ENCODE assay signal across 22 cellular contexts in the genomic region with DNA sequence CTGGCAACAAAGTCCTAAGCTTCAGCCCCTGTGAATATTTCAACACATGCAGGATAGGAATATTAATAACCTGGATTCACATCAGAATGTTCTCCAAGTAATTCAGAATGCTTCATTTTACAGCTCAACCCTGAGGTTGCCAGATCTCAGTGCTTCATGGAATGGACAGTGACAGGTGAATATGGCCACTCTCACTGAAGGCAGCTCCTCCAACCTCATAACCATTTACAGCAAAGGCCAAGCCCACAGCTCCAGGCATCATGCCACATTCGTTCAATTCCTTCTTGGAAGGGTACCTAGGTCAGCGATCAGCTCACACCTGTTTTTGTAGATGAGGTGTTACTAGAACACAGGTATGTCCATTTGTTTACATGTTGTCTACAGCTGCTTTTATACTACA. TPM values are rescaled to one million over a fixed set of nuclear protein-coding genes. Genes with fewer than 3 reads are reported as not detected.
"Had no signal": no experiment of that assay in that cellular context is flagged by ENCODE, and none has a peak within 500 bp of the region (broad histone marks: within the 10 kb centered on the region; RNA-seq: fewer than 3 reads in every experiment).

No MANE protein-coding gene starts in this region.

- ATAC-seq: activated CD8-positive, alpha-beta T cell treated with anti-CD3 and anti-CD28 coated beads, Interleukin-2, amount 10 ng/mL, durations not matched to agents 7 days and 5 days; activated naive CD8-positive, alpha-beta T cell treated with anti-CD3 and anti-CD28 coated beads, Interleukin-2, amount 50 U/mL, for 24 hours; stimulated activated naive CD8-positive, alpha-beta T cell treated with anti-CD3 and anti-CD28 coated beads, Interleukin-15, Interleukin-2, amounts not matched to agents 100 U/mL and 50 U/mL, for 24 hours had no signal

- H3K4me3 Mint-ChIP-seq: activated CD4-positive, alpha-beta T cell treated with anti-CD3 and anti-CD28 coated beads, Interleukin-2, amount 10 ng/mL, durations not matched to agents 24 days and 14 days; activated CD8-positive, alpha-beta T cell treated with anti-CD3 and anti-CD28 coated beads, Interleukin-2, amount 10 ng/mL, durations not matched to agents 7 days and 5 days; activated naive CD4-positive, alpha-beta T cell treated with anti-CD3 and anti-CD28 coated beads, Interleukin-2, amount 10 ng/mL, durations not matched to agents 7 days and 5 days; activated naive CD8-positive, alpha-beta T cell treated with anti-CD3 and anti-CD28 coated beads, Interleukin-2, amount 50 U/mL, for 24 hours; activated T-cell treated with anti-CD3 and anti-CD28 coated beads, Interleukin-2, amount 50 U/mL, for 24 hours; brain; central memory CD8-positive, alpha-beta T cell; immature natural killer cell; naive B cell had no signal

- H3K4me1 Mint-ChIP-seq: activated CD4-positive, alpha-beta T cell treated with anti-CD3 and anti-CD28 coated beads, Interleukin-2, amount 10 ng/mL, durations not matched to agents 24 days and 14 days; activated naive CD4-positive, alpha-beta T cell treated with anti-CD3 and anti-CD28 coated beads, Interleukin-2, amount 10 ng/mL, durations not matched to agents 7 days and 5 days; activated naive CD8-positive, alpha-beta T cell treated with anti-CD3 and anti-CD28 coated beads, Interleukin-2, amount 50 U/mL, for 24 hours; brain; central memory CD8-positive, alpha-beta T cell; immature natural killer cell had no signal

- DNase-seq: activated CD4-positive, alpha-beta T cell treated with anti-CD3 and anti-CD28 coated beads, Interleukin-2, amount 10 ng/mL, durations not matched to agents 24 days and 14 days; activated CD4-positive, CD25-positive, alpha-beta regulatory T cell; activated CD8-positive, alpha-beta T cell treated with anti-CD3 and anti-CD28 coated beads, Interleukin-2, amount 10 ng/mL, durations not matched to agents 7 days and 5 days; activated effector memory CD4-positive, alpha-beta T cell treated with Interleukin-2 at 50 U/mL for 16 hours; activated naive CD4-positive, alpha-beta T cell treated with anti-CD3 and anti-CD28 coated beads, Interleukin-2, amount 10 ng/mL, durations not matched to agents 7 days and 5 days; activated naive CD8-positive, alpha-beta T cell treated with anti-CD3 and anti-CD28 coated beads, Interleukin-2, amount 50 U/mL, for 24 hours; activated T-cell treated with anti-CD3 and anti-CD28 coated beads, Interleukin-2, amount 50 U/mL, for 24 hours; anterior cingulate cortex; erythroblast; foreskin melanocyte; head of caudate nucleus; immature natural killer cell; naive B cell; sigmoid colon; stimulated activated naive CD8-positive, alpha-beta T cell treated with anti-CD3 and anti-CD28 coated beads, Interleukin-15, Interleukin-2, amounts not matched to agents 100 U/mL and 50 U/mL, for 24 hours; substantia nigra; T1000 had no signal

- H3K9me3 ChIP-seq: sigmoid colon, tibial nerve had no signal

- H3K4me3 ChIP-seq: coronary artery, sigmoid colon, tibial nerve had no signal

- H3K27me3 ChIP-seq: sigmoid colon, tibial nerve had no signal

- H3K27ac ChIP-seq: coronary artery, sigmoid colon, tibial nerve had no signal

- H3K36me3 ChIP-seq: sigmoid colon, tibial nerve had no signal

- H3K27me3 Mint-ChIP-seq: activated naive CD4-positive, alpha-beta T cell treated with anti-CD3 and anti-CD28 coated beads, Interleukin-2, amount 10 ng/mL, durations not matched to agents 7 days and 5 days; activated T-cell treated with anti-CD3 and anti-CD28 coated beads, Interleukin-2, amount 50 U/mL, for 24 hours; brain; central memory CD8-positive, alpha-beta T cell had no signal

- H3K9me3 Mint-ChIP-seq: activated CD4-positive, alpha-beta T cell treated with anti-CD3 and anti-CD28 coated beads, Interleukin-2, amount 10 ng/mL, durations not matched to agents 24 days and 14 days; activated naive CD4-positive, alpha-beta T cell treated with anti-CD3 and anti-CD28 coated beads, Interleukin-2, amount 10 ng/mL, durations not matched to agents 7 days and 5 days; activated naive CD8-positive, alpha-beta T cell treated with anti-CD3 and anti-CD28 coated beads, Interleukin-2, amount 50 U/mL, for 24 hours; activated T-cell treated with anti-CD3 and anti-CD28 coated beads, Interleukin-2, amount 50 U/mL, for 24 hours; central memory CD8-positive, alpha-beta T cell; immature natural killer cell had no signal

- H3K27ac Mint-ChIP-seq: activated CD4-positive, alpha-beta T cell treated with anti-CD3 and anti-CD28 coated beads, Interleukin-2, amount 10 ng/mL, durations not matched to agents 24 days and 14 days; activated CD8-positive, alpha-beta T cell treated with anti-CD3 and anti-CD28 coated beads, Interleukin-2, amount 10 ng/mL, durations not matched to agents 7 days and 5 days; activated naive CD4-positive, alpha-beta T cell treated with anti-CD3 and anti-CD28 coated beads, Interleukin-2, amount 10 ng/mL, durations not matched to agents 7 days and 5 days; activated naive CD8-positive, alpha-beta T cell treated with anti-CD3 and anti-CD28 coated beads, Interleukin-2, amount 50 U/mL, for 24 hours; activated T-cell treated with anti-CD3 and anti-CD28 coated beads, Interleukin-2, amount 50 U/mL, for 24 hours; brain; immature natural killer cell had no signal

- H3K36me3 Mint-ChIP-seq: activated naive CD4-positive, alpha-beta T cell treated with anti-CD3 and anti-CD28 coated beads, Interleukin-2, amount 10 ng/mL, durations not matched to agents 7 days and 5 days; brain; naive B cell had no signal

- H3K4me1 ChIP-seq: sigmoid colon, tibial nerve had no signal

RNA-seq across cellular contexts. Expression of a gene that starts 17.1 kb away (rescaled TPM):
- total RNA-seq: osteocyte had no signal
